ENCODE assay signal across 15 cellular contexts in the genomic region with DNA sequence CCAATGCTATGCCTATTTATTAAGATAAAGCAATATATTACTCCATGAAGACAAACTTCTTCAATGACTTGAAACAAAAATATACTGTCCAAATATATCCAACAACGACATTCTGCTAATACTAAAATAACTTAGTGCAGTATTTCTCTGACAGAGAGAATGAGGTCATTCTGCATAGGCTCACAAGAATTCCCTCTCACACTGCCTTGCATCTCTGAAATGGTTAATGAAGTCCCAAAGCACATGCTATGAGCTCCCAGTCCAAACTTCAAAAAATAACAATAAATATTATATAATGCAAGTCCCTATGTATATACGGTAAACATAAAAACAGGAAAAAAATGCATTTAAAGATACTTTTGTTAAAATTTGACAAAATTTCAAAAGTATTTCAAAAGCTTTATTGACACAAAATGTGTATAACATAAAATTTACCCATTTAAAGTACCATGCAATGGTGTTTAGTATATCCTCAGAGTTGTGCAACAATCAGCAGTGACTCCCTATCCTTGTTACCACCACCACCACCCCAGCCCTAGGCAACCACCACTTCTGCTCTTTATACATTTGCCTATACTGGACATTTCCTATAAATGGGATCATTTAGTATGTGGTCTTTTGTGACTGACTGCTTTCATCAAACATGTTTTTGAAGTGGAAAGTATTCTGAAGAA. TPM values are rescaled to one million over a fixed set of nuclear protein-coding genes. Genes with fewer than 3 reads are reported as not detected.
DNase-seq lines count a peak whose midpoint lies in the region; ATAC-seq and TF ChIP-seq lines count a peak whose summit lies in the region.
"Had no signal": no experiment of that assay in that cellular context is flagged by ENCODE, and none has a peak within 500 bp of the region (broad histone marks: within the 10 kb centered on the region; RNA-seq: fewer than 3 reads in every experiment).

No MANE protein-coding gene starts in this region.

- H3K27ac ChIP-seq in ascending aorta: peak overlapping the region; percentile 80 to 82
- H3K27ac ChIP-seq in PC-9: no peak overlapping the region
- H3K27ac ChIP-seq: SJCRH30 had no signal

- H3F3A ChIP-seq in PC-9 (ENCODE audit: insufficient read depth, low read depth): no peaks in the 10 kb centered on the region; the same call in 1 of the 2 replicates

- no peaks in the 10 kb centered on the region for H3K9me3 ChIP-seq in ascending aorta
- H3K9me3 ChIP-seq in PC-9 (ENCODE audit: insufficient read depth, low read depth): no peaks in the 10 kb centered on the region
- H3K9me3 ChIP-seq: BE2C, SJCRH30, suprapubic skin had no signal

- intact Hi-C loops in ascending aorta (cut with DNase I): loop anchor here (5.0 kb wide), 1 partner anchor 57 kb away; no protein-coding TSS in a partner anchor
- intact Hi-C loops in PC-9 (cut with micrococcal nuclease; ENCODE audit: unreplicated experiment): no loop called here

- H2AFZ ChIP-seq in PC-9: no peak overlapping the region

- CTCF ChIA-PET in PC-9 (lab: Charles Lee): no interaction called here

- H3K4me3 ChIP-seq in ascending aorta (no peak overlapping the region), PC-9 (no peak overlapping the region)
- H3K4me3 ChIP-seq: SJCRH30, suprapubic skin had no signal

- H3K79me2 ChIP-seq in PC-9 (ENCODE audit: low read depth): peaks cover 78% of the 10 kb centered on the region

- DNase-seq in AML-193 (lab: John Stamatoyannopoulos, UW) (peak; percentile 52 to 60), M059J (ENCODE audit: low read depth) (peak; percentile 19), ascending aorta (ENCODE audit: low spot score in 2 of 2) (no peak), hepatic stellate cell (ENCODE audit: low spot score) (peak; percentile 6), PC-9 (no peak), pons (ENCODE audit: low spot score) (no peak), NCI-H2227 (lab: John Stamatoyannopoulos, UW; ENCODE audit: unreplicated experiment) (no peak)
- DNase-seq: activated gamma-delta T cell; BE2C; effector memory CD8-positive, alpha-beta T cell; NCI-H748 treated with DMSO at 0.1 percent for 48 hours; posterior cingulate gyrus; SJCRH30 had no signal

- no TSS peak for BruUV-seq in PC-9 (replicated peaks; lab: Mats Ljungman, UMichigan)

- H3K27me3 ChIP-seq in ascending aorta (no peaks in the 10 kb centered on the region), PC-9 (ENCODE audit: insufficient read depth, low read depth) (no peaks in the 10 kb centered on the region)
- H3K27me3 ChIP-seq: BE2C, SJCRH30, suprapubic skin had no signal

- H3K4me1 ChIP-seq in ascending aorta (peaks cover 3 to 29% of the 10 kb centered on the region in 2 donors), PC-9 (replicated peaks; ENCODE audit: insufficient read depth) (no peaks in the 10 kb centered on the region)

- peaks cover 49% of the 10 kb centered on the region for H4K20me1 ChIP-seq in PC-9 (ENCODE audit: insufficient read depth)

- no peaks in the 10 kb centered on the region for H3K9me2 ChIP-seq in PC-9 (ENCODE audit: insufficient read depth)

- ATAC-seq in GM19324 (IDR thresholded peaks at IDR 0.05; ENCODE audit: low FRiP score, unreplicated experiment): no peak
- ATAC-seq: effector memory CD8-positive, alpha-beta T cell had no signal

- POLR2A ChIA-PET in PC-9 (lab: Charles Lee; ENCODE audit: unreplicated experiment): no interaction called here

- TF ChIP-seq CTCF in ascending aorta (IDR thresholded peaks at IDR 0.05) (no peak), PC-9 (conservative IDR thresholded peaks at IDR 0.05) (no peak)

- no peak overlapping the region for H3K4me2 ChIP-seq in PC-9

- H3K36me3 ChIP-seq in ascending aorta (no peaks in the 10 kb centered on the region), PC-9 (ENCODE audit: low read depth) (no peaks in the 10 kb centered on the region)
- H3K36me3 ChIP-seq: suprapubic skin had no signal

RNA-seq across cellular contexts. Expression of a gene that starts 27.6 kb away (rescaled TPM):
- total RNA-seq in M059J (2014; rRNA removed; shearing (Covaris generic)): 108 and 123 TPM in 2 replicates
- total RNA-seq in ascending aorta: 26.2 TPM
- total RNA-seq in PC-9 (2021): 77.7 and 100 TPM in 2 replicates

Comparison
In these comparisons a context has a peak if more than half of its experiments do, and no peak if none do; other contexts are left out.
1. DNase-seq: peak in AML-193 (2 of 2), M059J (single experiment) and hepatic stellate cell (single experiment); none in ascending aorta (0 of 2), PC-9 (0 of 2), pons (single experiment) and NCI-H2227 (single experiment).